Comparison of ENCODE assay signal across 27 cellular contexts in the genomic region with DNA sequence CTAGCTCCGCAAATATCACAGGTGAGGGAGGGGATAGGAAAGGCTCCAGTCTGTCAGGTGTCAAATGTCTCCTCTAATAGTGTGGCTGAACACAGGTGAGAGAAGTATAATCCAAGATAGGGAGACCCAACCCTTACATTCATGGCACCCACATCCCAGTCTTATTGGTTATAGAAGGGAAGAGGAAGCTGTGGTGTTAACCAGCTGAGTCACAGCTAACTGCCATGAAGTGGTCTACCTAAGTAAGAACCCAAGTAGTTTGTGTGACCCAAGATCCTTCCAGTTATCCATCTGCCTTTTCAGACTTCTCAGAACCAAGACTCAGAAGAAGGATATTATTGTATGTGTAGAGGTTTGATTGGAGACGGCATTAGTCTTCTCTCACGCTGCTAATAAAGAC. TPM values are rescaled to one million over a fixed set of nuclear protein-coding genes. Genes with fewer than 3 reads are reported as not detected.
DNase-seq lines count a peak whose midpoint lies in the region; ATAC-seq and TF ChIP-seq lines count a peak whose summit lies in the region.
"Had no signal": no experiment of that assay in that cellular context is flagged by ENCODE, and none has a peak within 500 bp of the region (broad histone marks: within the 10 kb centered on the region; RNA-seq: fewer than 3 reads in every experiment).

No MANE protein-coding gene starts in this region.

- no peak overlapping the region for H3K14ac ChIP-seq in H9 (ENCODE audit: insufficient read depth, low read length)

- H3K27me3 ChIP-seq in Panc1 (ENCODE audit: control insufficient read depth, insufficient read depth, low read length) (no peaks in the 10 kb centered on the region), H9 (ENCODE audit: insufficient read depth, low read length) (no peaks in the 10 kb centered on the region)
- H3K27me3 ChIP-seq: adrenal gland; BLaER1 treated with 17β-estradiol and CSF1 and Interleukin-3, amounts not matched to agents 10 nM and 100 nM; heart left ventricle; right lobe of liver had no signal

- no peak overlapping the region for H3K4ac ChIP-seq in H9 (ENCODE audit: low read depth, low read length)

- no peak for TF ChIP-seq CTCF in Panc1 (IDR thresholded peaks at IDR 0.05)
- no peak for TF ChIP-seq CTCF in omental fat pad (IDR thresholded peaks at IDR 0.05)
- no peak for TF ChIP-seq CTCF in H9 (conservative IDR thresholded peaks at IDR 0.05)

- H3K4me1 ChIP-seq in Panc1 (ENCODE audit: control insufficient read depth, insufficient read depth, low read length) (peaks cover 16% of the 10 kb centered on the region), H9 (ENCODE audit: insufficient read depth, low read length) (no peaks in the 10 kb centered on the region)
- H3K4me1 ChIP-seq: HAP-1 had no signal

- in situ Hi-C loops in Panc1 (cut with HindIII; ENCODE audit: low pct_unique_long_range_greater_than_20kb, low sequenced_read_pairs): no loop called here

- no peak overlapping the region for H2BK15ac ChIP-seq in H9 (ENCODE audit: low read depth, low read length)

- POLR2A ChIA-PET in Panc1 (lab: Charles Lee): interaction anchor here (0.5 kb wide), 1 partner anchor 30 kb away, joined by 8 read pairs; no protein-coding TSS in a partner anchor

- peaks cover 9 to 10% of the 10 kb centered on the region in 2 experiments for H3K4me1 Mint-ChIP-seq in H9

- H4K20me1 ChIP-seq in H9 (ENCODE audit: control insufficient read depth, insufficient read depth, insufficient read length): no peaks in the 10 kb centered on the region
- H4K20me1 ChIP-seq: BLaER1 treated with 17β-estradiol and CSF1 and Interleukin-3, amounts not matched to agents 10 nM and 100 nM had no signal

- no peak overlapping the region for H4K91ac ChIP-seq in H9 (ENCODE audit: insufficient read length, low read depth, low read length)

- no TSS peak for BruUV-seq in Panc1 (replicated peaks; lab: Mats Ljungman, UMichigan)

- no peak overlapping the region for H3T11ph ChIP-seq in H9 (ENCODE audit: low read length)

- no peak overlapping the region for H3K4me3 ChIP-seq in Panc1 (ENCODE audit: low read depth in 2 of 2, low read length in 2 of 2)
- H3K4me3 ChIP-seq: adrenal gland; BLaER1 treated with 17β-estradiol and CSF1 and Interleukin-3, amounts not matched to agents 10 nM and 100 nM; HAP-1; heart left ventricle; right lobe of liver had no signal

- H2AK5ac ChIP-seq in H9 (ENCODE audit: insufficient read length, low read length): no peak overlapping the region

- H2BK5ac ChIP-seq in H9 (ENCODE audit: insufficient read length, low read length): no peak overlapping the region

- peak overlapping the region in 1 of 3 experiments; percentile 65; a peak in 2 of 7 replicates for H3K27ac Mint-ChIP-seq in H9
- H3K27ac Mint-ChIP-seq: activated CD8-positive, alpha-beta T cell treated with anti-CD3 and anti-CD28 coated beads, Interleukin-2, amount 10 ng/mL, durations not matched to agents 7 days and 5 days; activated T-cell treated with anti-CD3 and anti-CD28 coated beads, Interleukin-2, amount 50 U/mL, for 24 hours had no signal

- H3K27ac ChIP-seq in Panc1 (ENCODE audit: low read length) (no peak overlapping the region), substantia nigra (ENCODE audit: low read depth, low read length, poor library complexity, severe bottlenecking) (no peak overlapping the region), H9 (ENCODE audit: insufficient read length, low read depth, low read length) (no peak overlapping the region)
- H3K27ac ChIP-seq: adrenal gland, heart left ventricle, right lobe of liver had no signal

- no peaks in the 10 kb centered on the region for H3K23me2 ChIP-seq in H9 (ENCODE audit: insufficient read length, low read depth, low read length, poor library complexity, severe bottlenecking)

- H4K5ac ChIP-seq in H9 (ENCODE audit: insufficient read length, low read depth, low read length): no peak overlapping the region

- no peak overlapping the region for H3K9ac ChIP-seq in H9 (ENCODE audit: extremely low read depth, insufficient read length, low read length)
- H3K9ac ChIP-seq: BLaER1 treated with 17β-estradiol and CSF1 and Interleukin-3, amounts not matched to agents 10 nM and 100 nM had no signal

- no peak overlapping the region for H3K56ac ChIP-seq in H9 (ENCODE audit: insufficient read length, low read depth, low read length)

- CTCF ChIA-PET in Panc1 (lab: Charles Lee): no interaction called here

- peaks cover 0 to 5% (median 2%) of the 10 kb centered on the region in 3 experiments; a peak in 2 of 7 replicates for H3K36me3 Mint-ChIP-seq in H9 (ENCODE audit: insufficient read depth in 1 of 3, low read depth in 3 of 3)

- no peak overlapping the region for H3K4me3 Mint-ChIP-seq in H9
- H3K4me3 Mint-ChIP-seq: activated CD8-positive, alpha-beta T cell treated with anti-CD3 and anti-CD28 coated beads, Interleukin-2, amount 10 ng/mL, durations not matched to agents 7 days and 5 days; activated T-cell treated with anti-CD3 and anti-CD28 coated beads, Interleukin-2, amount 50 U/mL, for 24 hours had no signal

- H2AFZ ChIP-seq in H9 (ENCODE audit: low read length): no peak overlapping the region

- no peak overlapping the region for H2BK120ac ChIP-seq in H9 (ENCODE audit: low read depth, low read length, poor library complexity, severe bottlenecking)

- H3K23ac ChIP-seq in H9 (ENCODE audit: insufficient read length, low read depth, low read length): no peak overlapping the region

- intact Hi-C loops in Panc1 (cut with micrococcal nuclease; ENCODE audit: unreplicated experiment): no loop called here

- H3K79me2 ChIP-seq in H9 (ENCODE audit: insufficient read depth, low read length): 0 out of 2 replicates have a peak, but pooled peaks cover 1% of the 10 kb centered on the region

- H3K9me3 ChIP-seq in Panc1 (ENCODE audit: control insufficient read depth, insufficient read depth, low read depth, low read length) (no peaks in the 10 kb centered on the region), H9 (ENCODE audit: control insufficient read depth, low read depth, low read length) (no peaks in the 10 kb centered on the region)
- H3K9me3 ChIP-seq: adrenal gland; BLaER1 treated with 17β-estradiol and CSF1 and Interleukin-3, amounts not matched to agents 10 nM and 100 nM; HAP-1; right lobe of liver had no signal

- peak; percentile 69 for ATAC-seq in Panc1
- ATAC-seq in omental fat pad (ENCODE audit: low FRiP score): no peak
- ATAC-seq: activated CD8-positive, alpha-beta T cell treated with anti-CD3 and anti-CD28 coated beads, Interleukin-2, amount 10 ng/mL, durations not matched to agents 7 days and 5 days; heart left ventricle; left cardiac atrium had no signal

- no CpG with 5 or more reads among the region's 3 CpGs for WGBS in H9 (ENCODE audit: extremely low coverage, insufficient read length, low lambda C conversion rate)

- H4K8ac ChIP-seq in H9 (replicated peaks; ENCODE audit: insufficient read length, low read depth, low read length): no peak overlapping the region

- H3K79me1 ChIP-seq in H9 (ENCODE audit: insufficient read depth, low read depth, low read length, poor library complexity, severe bottlenecking): no peaks in the 10 kb centered on the region

- DNase-seq in SKM-1 treated with dmso at 0.1 percent for 144 hours (lab: John Stamatoyannopoulos, UW; ENCODE audit: unreplicated experiment) (peak; percentile 38), SKM-1 (lab: John Stamatoyannopoulos, UW; ENCODE audit: unreplicated experiment) (no peak), Panc1 (ENCODE audit: low read depth, low spot score) (no peak), kidney tubule cell (ENCODE audit: low spot score) (peak; percentile 23), omental fat pad (ENCODE audit: low spot score) (no peak), substantia nigra (lab: John Stamatoyannopoulos, UW) (no peak), H9 (no peak)
- no peak for DNase-seq in stimulated activated CD4-positive, alpha-beta T cell treated with anti-CD3 and anti-CD28 coated beads, Interleukin-2, amount 100 ng/mL, for 48 hours
- DNase-seq: activated CD4-positive, CD25-positive, alpha-beta regulatory T cell treated with anti-CD3 and anti-CD28 coated beads, Interleukin-2, amount 50 U/mL, for 72 hours; activated CD8-positive, alpha-beta T cell treated with anti-CD3 and anti-CD28 coated beads, Interleukin-2, amount 10 ng/mL, durations not matched to agents 7 days and 5 days; activated naive CD4-positive, alpha-beta T cell; activated T-cell treated with anti-CD3 and anti-CD28 coated beads, Interleukin-2, amount 50 U/mL, for 24 hours; adrenal gland; Calu3; heart left ventricle; KG1; left cardiac atrium; NCI-H1092 treated with DMSO at 0.1 percent for 48 hours; NCI-H2029 treated with DMSO at 0.1 percent for 48 hours; NCI-H524 treated with DMSO at 0.1 percent for 48 hours; nucleus accumbens; right lobe of liver; stimulated activated CD4-positive, alpha-beta T cell treated with anti-CD3 and anti-CD28 coated beads, Interleukin-15, amount 100 ng/mL, for 24 hours; stimulated activated CD8-positive, alpha-beta memory T cell treated with anti-CD3 and anti-CD28 coated beads, Interleukin-4, amount 100 ng/mL, for 48 hours; SW 1271 had no signal

- no peak overlapping the region for H3K4me2 ChIP-seq in H9 (ENCODE audit: insufficient read depth, insufficient read length, low read length)

- H2BK12ac ChIP-seq in H9 (ENCODE audit: insufficient read length, low read depth, low read length): no peak overlapping the region

- H3K18ac ChIP-seq in H9 (ENCODE audit: insufficient read length, low read depth, low read length): no peak overlapping the region

- H2BK20ac ChIP-seq in H9 (ENCODE audit: low read depth, low read length, poor library complexity, severe bottlenecking): no peak overlapping the region

- H3K27me3 Mint-ChIP-seq in H9 (ENCODE audit: low read depth): no peaks in the 10 kb centered on the region

- no peaks in the 10 kb centered on the region for H3K36me3 ChIP-seq in Panc1 (ENCODE audit: control insufficient read depth, insufficient read depth, low read length)
- H3K36me3 ChIP-seq: adrenal gland; BLaER1 treated with 17β-estradiol and CSF1 and Interleukin-3, amounts not matched to agents 10 nM and 100 nM; HAP-1; heart left ventricle; right lobe of liver had no signal

- peaks cover 0 to 7% of the 10 kb centered on the region in 2 experiments; a peak in 2 of 5 replicates for H3K9me3 Mint-ChIP-seq in H9
- H3K9me3 Mint-ChIP-seq: activated T-cell treated with anti-CD3 and anti-CD28 coated beads, Interleukin-2, amount 50 U/mL, for 24 hours had no signal

RNA-seq across cellular contexts. Expression of a gene that starts 37.1 kb away (rescaled TPM):
- total RNA-seq in Panc1 (2021; ENCODE audit: unreplicated experiment) (85.4 TPM), omental fat pad (10 to 100 TPM; 11.2 to 16.7 (median 15.8) TPM), H9 (2021) (36.0 and 36.3 TPM in 2 replicates)
- polyA plus RNA-seq in Panc1 (2012; ENCODE audit: insufficient read length): 34.5 TPM

Comparison
In these comparisons a context has a peak if more than half of its experiments do, and no peak if none do; other contexts are left out.
1. DNase-seq: peak in SKM-1 treated with dmso at 0.1 percent for 144 hours (single experiment) and kidney tubule cell (single experiment); none in SKM-1 (single experiment), Panc1 (single experiment), omental fat pad (single experiment), substantia nigra (0 of 49), H9 (single experiment) and stimulated activated CD4-positive, alpha-beta T cell treated with anti-CD3 and anti-CD28 coated beads, Interleukin-2, amount 100 ng/mL, for 48 hours (0 of 2).